19 cellular contexts compared by ENCODE assay signal in genomic region chr12:80218925-80219714, GRCh38.
A peak's percentile ranks its signal among the peaks of the same experiment; 100 is the strongest.
DNase-seq lines count a peak whose midpoint lies in the region; ATAC-seq and TF ChIP-seq lines count a peak whose summit lies in the region.
"Had no signal": no experiment of that assay in that cellular context is flagged by ENCODE, and none has a peak within 500 bp of the region (broad histone marks: within the 10 kb centered on the region; RNA-seq: fewer than 3 reads in every experiment).

No MANE protein-coding gene starts in this region.

- H3K9ac ChIP-seq in liver (ENCODE audit: low read depth in 1 of 2, low read length in 2 of 2), result no peak overlapping the region

- H3K9me3 ChIP-seq in cardiac muscle cell (ENCODE audit: low read depth) (no peaks in the 10 kb centered on the region), liver (ENCODE audit: control insufficient read depth in 4 of 4, low read length in 3 of 4) (no peaks in the 10 kb centered on the region), mucosa of descending colon (no peaks in the 10 kb centered on the region), vagina (no peaks in the 10 kb centered on the region)
- H3K9me3 ChIP-seq: BE2C, SJSA1, uterus had no signal

- no peaks in the 10 kb centered on the region for H4K20me1 ChIP-seq in GM23338 (replicated peaks; ENCODE audit: insufficient read depth)

- H3K27ac Mint-ChIP-seq in GM23338, result no peak overlapping the region
- H3K27ac Mint-ChIP-seq: activated T-helper 2 cell treated with anti-CD3 and anti-CD28 coated beads, Interferon-gamma antibody, Interleukin-2, Interleukin-4, amounts not matched to agents 10 μg/mL and 5 μg/mL and 100 μg/mL, durations not matched to agents 14 hours and 24 hours and 36 hours had no signal

- H3K9me2 ChIP-seq in GM23338 (ENCODE audit: insufficient read depth), result no peaks in the 10 kb centered on the region

- H3K4me2 ChIP-seq in GM23338, result no peak overlapping the region

- intact Hi-C loops in mucosa of descending colon (cut with DNase I, micrococcal nuclease), result no loop called here
- intact Hi-C loops in vagina (cut with DNase I), result no loop called here

- peaks cover 17% of the 10 kb centered on the region for H3K4me1 Mint-ChIP-seq in GM23338

- no peaks in the 10 kb centered on the region for H3K9me3 Mint-ChIP-seq in GM23338
- H3K9me3 Mint-ChIP-seq: activated T-helper 2 cell treated with anti-CD3 and anti-CD28 coated beads, Interferon-gamma antibody, Interleukin-2, Interleukin-4, amounts not matched to agents 10 μg/mL and 5 μg/mL and 100 μg/mL, durations not matched to agents 14 hours and 24 hours and 36 hours had no signal

- no peaks in the 10 kb centered on the region for H3K27me3 Mint-ChIP-seq in GM23338 (ENCODE audit: insufficient read depth, low read depth, poor library complexity)

- no peak for TF ChIP-seq RAD21 in liver (IDR thresholded peaks at IDR 0.05)

- no peaks in the 10 kb centered on the region for H3K36me3 Mint-ChIP-seq in GM23338 (ENCODE audit: low read depth)

- DNase-seq in GM23338 (ENCODE audit: low spot score) (no peak), cardiac muscle cell (ENCODE audit: low read depth in 1 of 2, low spot score in 1 of 2) (peak in 1 of 2 donors; percentile 48), mucosa of descending colon (no peak), vagina (ENCODE audit: extremely low spot score in 2 of 2) (no peak)
- no peak for DNase-seq in effector CD4-positive, alpha-beta T cell
- DNase-seq: activated CD4-positive, CD25-positive, alpha-beta regulatory T cell treated with anti-CD3 and anti-CD28 coated beads, Interleukin-2, amount 50 U/mL, for 72 hours; BE2C; caudate nucleus; NCI-H1105 treated with DMSO at 0.1 percent for 48 hours; NCI-H2171; NCI-H748 treated with DMSO at 0.1 percent for 48 hours; OCI-M1; stimulated activated CD4-positive, alpha-beta T cell treated with anti-CD3 and anti-CD28 coated beads, Interleukin-4, amount 100 ng/mL, for 24 hours; T-helper 9 cell; uterus had no signal

- H3K4me1 ChIP-seq in GM23338 (ENCODE audit: insufficient read depth) (0 out of 2 replicates have a peak, but pooled peaks cover 6% of the 10 kb centered on the region), cardiac muscle cell (ENCODE audit: low read depth) (peaks cover 49% of the 10 kb centered on the region), liver (ENCODE audit: control insufficient read depth in 4 of 4, insufficient read depth in 4 of 4, low read length in 3 of 4) (no peaks in the 10 kb centered on the region), mucosa of descending colon (ENCODE audit: low read depth) (peaks cover 2% of the 10 kb centered on the region), vagina (no peaks in the 10 kb centered on the region)
- H3K4me1 ChIP-seq: BE2C, SJSA1, uterus had no signal

- no peak for TF ChIP-seq POLR2A in vagina (IDR thresholded peaks at IDR 0.05)

- H3K4me3 Mint-ChIP-seq in GM23338, result no peak overlapping the region

- H3K36me3 ChIP-seq in GM23338 (ENCODE audit: insufficient read depth), result no peaks in the 10 kb centered on the region
- no peaks in the 10 kb centered on the region for H3K36me3 ChIP-seq in cardiac muscle cell
- H3K36me3 ChIP-seq in liver (ENCODE audit: control insufficient read depth in 4 of 4, insufficient read depth in 3 of 4, low read depth in 1 of 4, low read length in 3 of 4), result no peaks in the 10 kb centered on the region
- no peaks in the 10 kb centered on the region for H3K36me3 ChIP-seq in mucosa of descending colon (ENCODE audit: low read depth)
- H3K36me3 ChIP-seq in vagina, result no peaks in the 10 kb centered on the region
- H3K36me3 ChIP-seq: BE2C, SJSA1, uterus had no signal

- ATAC-seq in GM23338 (no peak), mucosa of descending colon (no peak), GM18873 (IDR thresholded peaks at IDR 0.05; ENCODE audit: low FRiP score, unreplicated experiment) (no peak)

- 63% methylated on average over 8 of the region's 8 CpGs for whole genome bisulfite sequencing in liver

- TF ChIP-seq CTCF in GM23338 (conservative IDR thresholded peaks at IDR 0.05; ENCODE audit: low read depth in 2 of 2) (no peak), cardiac muscle cell (IDR thresholded peaks at IDR 0.05; ENCODE audit: low read depth, low read length) (no peak), liver (IDR thresholded peaks at IDR 0.05; ENCODE audit: low read depth, low read length, missing input control) (no peak), mucosa of descending colon (IDR thresholded peaks at IDR 0.05) (no peak), vagina (IDR thresholded peaks at IDR 0.05) (no peak)

- no peaks in the 10 kb centered on the region for H3K79me2 ChIP-seq in GM23338 (replicated peaks; ENCODE audit: insufficient read depth)

- H3K27ac ChIP-seq in GM23338 (ENCODE audit: low read depth) (no peak overlapping the region), cardiac muscle cell (peak overlapping the region; percentile 93), liver (ENCODE audit: low read depth in 1 of 2, low read length in 2 of 2) (no peak overlapping the region), vagina (no peak overlapping the region)
- H3K27ac ChIP-seq: SJSA1, uterus had no signal

- H3K4me3 ChIP-seq in GM23338 (no peak overlapping the region), cardiac muscle cell (no peak overlapping the region), liver (ENCODE audit: low read depth in 1 of 3, low read length in 3 of 3) (no peak overlapping the region), mucosa of descending colon (no peak overlapping the region), vagina (no peak overlapping the region)
- H3K4me3 ChIP-seq: SJSA1, uterus had no signal

- H3F3A ChIP-seq in GM23338 (replicated peaks; ENCODE audit: low read depth), result no peaks in the 10 kb centered on the region

- peak overlapping the region; percentile 39 for H2AFZ ChIP-seq in GM23338

- H3K27me3 ChIP-seq in GM23338 (ENCODE audit: insufficient read depth) (no peaks in the 10 kb centered on the region), cardiac muscle cell (no peaks in the 10 kb centered on the region), liver (ENCODE audit: control insufficient read depth in 4 of 4, insufficient read depth in 4 of 4, low read length in 3 of 4) (peaks cover 0 to 2% (median 0%) of the 10 kb centered on the region in 4 donors), vagina (no peaks in the 10 kb centered on the region)
- H3K27me3 ChIP-seq: SJSA1, uterus had no signal

TF ChIP-seq in GM23338, 12 proteins besides CTCF, POLR2A, EP300 and RAD21:
- TF ChIP-seq ZNF114 (CRISPR knock-in tag; IDR thresholded peaks at IDR 0.05), result no peak
- TF ChIP-seq ETS1 (IDR thresholded peaks at IDR 0.05), result no peak
- no peak for TF ChIP-seq STAT1 (IDR thresholded peaks at IDR 0.05; ENCODE audit: unreplicated experiment)

TF ChIP-seq in liver, 16 proteins besides CTCF, POLR2A, EP300 and RAD21:
- TF ChIP-seq JUND (IDR thresholded peaks at IDR 0.05) (no peak), NR2F2 (IDR thresholded peaks at IDR 0.05) (peak; percentile 95), SP1 (IDR thresholded peaks at IDR 0.05) (peak; percentile 10), RXRA (IDR thresholded peaks at IDR 0.05) (peak in 1 of 2 donors; percentile 10), YY1 (IDR thresholded peaks at IDR 0.05) (no peak), ZBTB33 (IDR thresholded peaks at IDR 0.05) (no peak), MAX (IDR thresholded peaks at IDR 0.05) (no peak)
